ENCODE assay signal across 15 cellular contexts in the genomic region with DNA sequence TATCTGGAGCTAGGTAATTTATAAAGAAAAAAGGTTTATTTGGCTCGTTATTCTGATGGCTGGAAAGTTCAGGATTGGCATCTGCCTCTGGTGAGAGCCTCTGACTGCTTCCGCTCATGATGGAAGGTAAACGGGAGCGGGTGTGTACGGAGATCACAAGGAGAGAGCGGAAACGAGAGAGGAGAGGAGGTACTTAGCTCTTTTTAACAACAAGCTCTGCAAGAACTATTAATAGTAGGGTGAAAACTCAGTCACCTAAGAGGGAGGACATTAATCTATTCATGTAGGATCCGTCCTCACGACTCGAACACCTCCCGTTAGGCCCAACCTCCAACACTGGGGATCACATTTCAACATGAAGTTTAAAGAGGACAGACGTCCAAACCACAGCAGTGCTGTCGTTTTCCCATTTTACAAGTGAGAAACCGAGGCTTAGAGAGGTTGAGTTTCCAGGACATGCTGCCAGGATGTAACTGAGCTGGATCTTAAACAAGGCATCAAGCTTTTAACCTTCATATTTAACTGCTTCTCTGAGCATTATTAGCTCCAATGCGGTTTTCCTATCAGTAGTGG.
"Had no signal": no experiment of that assay in that cellular context is flagged by ENCODE, and none has a peak within 500 bp of the region (broad histone marks: within the 10 kb centered on the region; RNA-seq: fewer than 3 reads in every experiment).

No MANE protein-coding gene starts in this region.

- DNase-seq: activated CD4-positive, alpha-beta T cell treated with anti-CD3 and anti-CD28 coated beads, Interleukin-2, amount 10 ng/mL, durations not matched to agents 24 days and 14 days; activated naive CD4-positive, alpha-beta T cell treated with anti-CD3 and anti-CD28 coated beads, Interleukin-2, amount 10 ng/mL, durations not matched to agents 7 days and 5 days; activated T-cell treated with anti-CD3 and anti-CD28 coated beads for 4 hours; adrenal gland; effector memory CD4-positive, alpha-beta T cell; islet precursor cell; stimulated activated CD4-positive, alpha-beta T cell treated with anti-CD3 and anti-CD28 coated beads, Interleukin-2, amount 100 ng/mL, for 24 hours; stimulated activated naive B cell treated with anti-CD40 and anti-IgM and Interleukin-4, amounts not matched to agents 10 μg/mL and 1 μg/mL and 100 μg/mL, for 72 hours; trophoblast cell had no signal

- H3K4me1 Mint-ChIP-seq: activated CD4-positive, alpha-beta T cell treated with anti-CD3 and anti-CD28 coated beads, Interleukin-2, amount 10 ng/mL, durations not matched to agents 24 days and 14 days; activated naive CD4-positive, alpha-beta T cell treated with anti-CD3 and anti-CD28 coated beads, Interleukin-2, amount 10 ng/mL, durations not matched to agents 7 days and 5 days; activated T-helper 17 cell treated with anti-CD3 and anti-CD28 coated beads, Interleukin-2, amount 50 U/mL, for 72 hours; neural crest cell; stimulated activated naive B cell treated with anti-CD40 and anti-IgM and Interleukin-4, amounts not matched to agents 10 μg/mL and 1 μg/mL and 100 μg/mL, for 72 hours had no signal

- H3K4me3 ChIP-seq: adrenal gland had no signal

- FAIRE-seq: frontal cortex had no signal

- H3K9ac ChIP-seq: parathyroid adenoma had no signal

- H3K36me3 Mint-ChIP-seq: activated naive CD4-positive, alpha-beta T cell treated with anti-CD3 and anti-CD28 coated beads, Interleukin-2, amount 10 ng/mL, durations not matched to agents 7 days and 5 days; stimulated activated naive B cell treated with anti-CD40 and anti-IgM and Interleukin-4, amounts not matched to agents 10 μg/mL and 1 μg/mL and 100 μg/mL, for 72 hours; WTC11 had no signal

- H3K4me1 ChIP-seq: adrenal gland, parathyroid adenoma had no signal

- H3K27me3 ChIP-seq: adrenal gland had no signal

- H3K36me3 ChIP-seq: adrenal gland had no signal

- H3K9me3 Mint-ChIP-seq: activated CD4-positive, alpha-beta T cell treated with anti-CD3 and anti-CD28 coated beads, Interleukin-2, amount 10 ng/mL, durations not matched to agents 24 days and 14 days; activated naive CD4-positive, alpha-beta T cell treated with anti-CD3 and anti-CD28 coated beads, Interleukin-2, amount 10 ng/mL, durations not matched to agents 7 days and 5 days; activated T-helper 17 cell treated with anti-CD3 and anti-CD28 coated beads, Interleukin-2, amount 50 U/mL, for 72 hours; central memory CD8-positive, alpha-beta T cell; neural crest cell; stimulated activated naive B cell treated with anti-CD40 and anti-IgM and Interleukin-4, amounts not matched to agents 10 μg/mL and 1 μg/mL and 100 μg/mL, for 72 hours; WTC11 had no signal

- H3K4me3 Mint-ChIP-seq: activated CD4-positive, alpha-beta T cell treated with anti-CD3 and anti-CD28 coated beads, Interleukin-2, amount 10 ng/mL, durations not matched to agents 24 days and 14 days; activated naive CD4-positive, alpha-beta T cell treated with anti-CD3 and anti-CD28 coated beads, Interleukin-2, amount 10 ng/mL, durations not matched to agents 7 days and 5 days; activated T-helper 17 cell treated with anti-CD3 and anti-CD28 coated beads, Interleukin-2, amount 50 U/mL, for 72 hours; central memory CD8-positive, alpha-beta T cell; neural crest cell; stimulated activated naive B cell treated with anti-CD40 and anti-IgM and Interleukin-4, amounts not matched to agents 10 μg/mL and 1 μg/mL and 100 μg/mL, for 72 hours; WTC11 had no signal

- ATAC-seq: activated T-helper 17 cell treated with anti-CD3 and anti-CD28 coated beads, Interleukin-2, amount 50 U/mL, for 72 hours; stimulated activated naive B cell treated with anti-CD40 and anti-IgM and Interleukin-4, amounts not matched to agents 10 μg/mL and 1 μg/mL and 100 μg/mL, for 72 hours; WTC11 had no signal

- H3K27ac Mint-ChIP-seq: activated CD4-positive, alpha-beta T cell treated with anti-CD3 and anti-CD28 coated beads, Interleukin-2, amount 10 ng/mL, durations not matched to agents 24 days and 14 days; activated naive CD4-positive, alpha-beta T cell treated with anti-CD3 and anti-CD28 coated beads, Interleukin-2, amount 10 ng/mL, durations not matched to agents 7 days and 5 days; activated T-helper 17 cell treated with anti-CD3 and anti-CD28 coated beads, Interleukin-2, amount 50 U/mL, for 72 hours; stimulated activated naive B cell treated with anti-CD40 and anti-IgM and Interleukin-4, amounts not matched to agents 10 μg/mL and 1 μg/mL and 100 μg/mL, for 72 hours; WTC11 had no signal

- H3K27ac ChIP-seq: adrenal gland, parathyroid adenoma had no signal

- H3K9me3 ChIP-seq: adrenal gland had no signal
